In genomic region chr3:81732642-81733041, GRCh38 we compare ENCODE assay signal across 1 cellular context.
TF ChIP-seq lines count a peak whose summit lies in the region.

No MANE protein-coding gene starts in this region.

TF ChIP-seq in K562, 482 proteins besides CTCF, POLR2A, EP300 and RAD21 (continued from another document):
- TF ChIP-seq, protein P1, sequence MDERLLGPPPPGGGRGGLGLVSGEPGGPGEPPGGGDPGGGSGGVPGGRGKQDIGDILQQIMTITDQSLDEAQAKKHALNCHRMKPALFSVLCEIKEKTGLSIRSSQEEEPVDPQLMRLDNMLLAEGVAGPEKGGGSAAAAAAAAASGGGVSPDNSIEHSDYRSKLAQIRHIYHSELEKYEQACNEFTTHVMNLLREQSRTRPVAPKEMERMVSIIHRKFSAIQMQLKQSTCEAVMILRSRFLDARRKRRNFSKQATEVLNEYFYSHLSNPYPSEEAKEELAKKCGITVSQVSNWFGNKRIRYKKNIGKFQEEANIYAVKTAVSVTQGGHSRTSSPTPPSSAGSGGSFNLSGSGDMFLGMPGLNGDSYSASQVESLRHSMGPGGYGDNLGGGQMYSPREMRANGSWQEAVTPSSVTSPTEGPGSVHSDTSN (CRISPR knock-in tag; IDR thresholded peaks at IDR 0.05; ENCODE audit: low read depth) = no peak
- TF ChIP-seq, protein P1 (tag; conservative IDR thresholded peaks at IDR 0.05; ENCODE audit: low read depth) = peak; percentile 38; the same call in 1 of the 2 replicates
- TF ChIP-seq TCF7L2 (IDR thresholded peaks at IDR 0.05; ENCODE audit: low read depth, low read length) (no peak), MEIS2 (IDR thresholded peaks at IDR 0.05; ENCODE audit: partially characterized antibody) (peak; percentile 5)
TF ChIP-seq in K562: peak in this region for 4.
